Comparison of ENCODE assay signal across 9 cellular contexts in genomic region chr13:26759907-26760834, GRCh38. TPM values are rescaled to one million over a fixed set of nuclear protein-coding genes. Genes with fewer than 3 reads are reported as not detected.
DNase-seq lines count a peak whose midpoint lies in the region; ATAC-seq and TF ChIP-seq lines count a peak whose summit lies in the region.
"Had no signal": no experiment of that assay in that cellular context is flagged by ENCODE, and none has a peak within 500 bp of the region (broad histone marks: within the 10 kb centered on the region; RNA-seq: fewer than 3 reads in every experiment).

GPR12 (minus strand) TSS chr13:26760786; CDS start chr13:26759827, 959 bp downstream.

- peaks cover 76% of the 10 kb centered on the region for H3K27me3 ChIP-seq in MG63

- ATAC-seq in natural killer cell, result peak in 1 of 3 donors; percentile 22
- ATAC-seq in GM18502 (IDR thresholded peaks at IDR 0.05; ENCODE audit: poor library complexity, unreplicated experiment), result no peak
- ATAC-seq in GM21515 (IDR thresholded peaks at IDR 0.05; ENCODE audit: unreplicated experiment), result no peak
- ATAC-seq in GM18861 (IDR thresholded peaks at IDR 0.05; ENCODE audit: unreplicated experiment), result no peak
- no peak for ATAC-seq in HG03025 (IDR thresholded peaks at IDR 0.05; ENCODE audit: low FRiP score, unreplicated experiment)

- peak within 1 kb of the TSS; percentile 1; the same call in 1 of the 2 replicates for H3K4me3 ChIP-seq in AG09309 (ENCODE audit: control insufficient read depth, low read depth, low read length)
- H3K4me3 ChIP-seq in MG63, result peak within 1 kb of the TSS; percentile 9; the same call in 1 of the 2 replicates
- H3K4me3 ChIP-seq in coronary artery, result peak within 1 kb of the TSS; percentile 70

- H3K4me1 Mint-ChIP-seq in natural killer cell, result peaks cover 5% of the 10 kb centered on the region in 2 donors

- no peaks in the 10 kb centered on the region for H3K36me3 ChIP-seq in MG63

- peaks cover 53 to 84% of the 10 kb centered on the region in 2 donors for H3K27me3 Mint-ChIP-seq in natural killer cell (ENCODE audit: low read depth in 2 of 2)

- H3K36me3 Mint-ChIP-seq in natural killer cell, result no peaks in the 10 kb centered on the region

- H3K27ac Mint-ChIP-seq in natural killer cell, result no peak within 1 kb of the TSS

- H3K4me3 Mint-ChIP-seq in natural killer cell, result peak within 1 kb of the TSS; percentile 82

- intact Hi-C loops in natural killer cell (cut with micrococcal nuclease), result no loop called here

- DNase-seq in AG09309 (ENCODE audit: low read depth), result no peak
- peak; percentile 14 for DNase-seq in MG63
- no peak for DNase-seq in coronary artery (ENCODE audit: low spot score)
- DNase-seq in natural killer cell, result no peak
- DNase-seq: dermis blood vessel endothelial cell had no signal

- H3K27ac ChIP-seq in coronary artery, result no peak within 1 kb of the TSS

- no peaks in the 10 kb centered on the region for H3K9me3 ChIP-seq in MG63

- TF ChIP-seq CTCF in AG09309 (IDR thresholded peaks at IDR 0.05; ENCODE audit: control insufficient read depth, insufficient read depth, low read depth, low read length, missing control alignments), result no peak
- TF ChIP-seq CTCF in coronary artery (IDR thresholded peaks at IDR 0.05), result no peak
- TF ChIP-seq CTCF in natural killer cell (IDR thresholded peaks at IDR 0.05), result no peak

- no peaks in the 10 kb centered on the region for H3K9me3 Mint-ChIP-seq in natural killer cell

RNA-seq across cellular contexts. Expression of gene GPR12, which starts in this region (rescaled TPM):
- not detected in 2 replicates for total RNA-seq in MG63 (2014; rRNA removed; shearing (Covaris generic); ENCODE audit: low replicate concordance)
- total RNA-seq in natural killer cell, result not detected
- total RNA-seq: dermis blood vessel endothelial cell had no signal

Comparison
In these comparisons a context has a peak if more than half of its experiments do, and no peak if none do; other contexts are left out.
1. Peak in DNase-seq and H3K4me3 ChIP-seq in MG63; RNA of the gene not detected or under 1 TPM.
2. H3K4me3 ChIP-seq: peak in every context shown above with its lines; median percentile 70 in coronary artery; 9 in MG63; 1 in AG09309.